In the genomic region with DNA sequence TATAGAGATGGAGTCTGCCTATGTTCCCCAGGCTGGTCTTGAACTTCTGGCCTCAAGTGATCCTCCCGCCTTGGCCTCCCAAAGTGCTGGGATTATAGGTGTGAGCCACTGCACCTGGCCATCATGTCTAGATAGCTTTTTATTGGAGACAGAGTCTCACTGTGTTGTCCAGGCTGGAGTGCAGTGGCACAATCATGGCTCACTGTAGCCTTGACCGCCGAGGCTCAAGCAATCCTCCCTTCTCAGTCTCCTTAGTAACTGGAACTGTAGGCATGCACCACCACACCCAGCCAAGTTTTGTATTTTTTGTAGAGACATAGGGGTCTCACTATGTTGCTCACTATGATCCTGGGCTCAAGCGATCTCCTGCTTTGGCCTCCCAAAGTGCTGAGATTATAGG, we compare ENCODE assay signal across 4 cellular contexts.
TF ChIP-seq lines count a peak whose summit lies in the region.
"Not testable (repeated sequence)": the region's sequence is repeated elsewhere in the genome, so short reads cannot be mapped to it uniquely, and the experiment has no call there.

No MANE protein-coding gene starts in this region.

TF ChIP-seq in HEK293, 187 proteins besides CTCF, POLR2A, EP300 and RAD21:
- TF ChIP-seq ZNF121 (tag by site-specific recombination; IDR thresholded peaks at IDR 0.05): peak; percentile 87

TF ChIP-seq in WTC11, 78 proteins besides CTCF, POLR2A, EP300 and RAD21:
- peak; percentile 73; the same call in 1 of the 2 replicates for TF ChIP-seq ZNF121 (CRISPR knock-in tag; IDR thresholded peaks at IDR 0.05)
TF ChIP-seq in WTC11: peak in this region for 1; not testable (repeated sequence) for 77.

TF ChIP-seq in GM12878, 131 proteins besides CTCF, POLR2A, EP300 and RAD21:
- 0 out of 2 replicates have a peak, but pooled peaks have one; percentile 10 for TF ChIP-seq BACH1 (IDR thresholded peaks at IDR 0.05; ENCODE audit: borderline replicate concordance)
- TF ChIP-seq, protein P1, sequence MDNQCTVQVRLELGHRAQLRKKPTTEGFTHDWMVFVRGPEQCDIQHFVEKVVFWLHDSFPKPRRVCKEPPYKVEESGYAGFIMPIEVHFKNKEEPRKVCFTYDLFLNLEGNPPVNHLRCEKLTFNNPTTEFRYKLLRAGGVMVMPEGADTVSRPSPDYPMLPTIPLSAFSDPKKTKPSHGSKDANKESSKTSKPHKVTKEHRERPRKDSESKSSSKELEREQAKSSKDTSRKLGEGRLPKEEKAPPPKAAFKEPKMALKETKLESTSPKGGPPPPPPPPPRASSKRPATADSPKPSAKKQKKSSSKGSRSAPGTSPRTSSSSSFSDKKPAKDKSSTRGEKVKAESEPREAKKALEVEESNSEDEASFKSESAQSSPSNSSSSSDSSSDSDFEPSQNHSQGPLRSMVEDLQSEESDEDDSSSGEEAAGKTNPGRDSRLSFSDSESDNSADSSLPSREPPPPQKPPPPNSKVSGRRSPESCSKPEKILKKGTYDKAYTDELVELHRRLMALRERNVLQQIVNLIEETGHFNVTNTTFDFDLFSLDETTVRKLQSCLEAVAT (IDR thresholded peaks at IDR 0.05): peak; percentile 71; the same call in 1 of the 2 replicates

TF ChIP-seq in HepG2, 621 proteins besides CTCF, POLR2A, EP300 and RAD21:
- not testable (repeated sequence) for TF ChIP-seq TCF12 (IDR thresholded peaks at IDR 0.05)
- TF ChIP-seq TCF12 (CRISPR knock-in tag; IDR thresholded peaks at IDR 0.05): 0 out of 2 replicates have a peak, but pooled peaks have one; percentile 31
- TF ChIP-seq, protein P2, sequence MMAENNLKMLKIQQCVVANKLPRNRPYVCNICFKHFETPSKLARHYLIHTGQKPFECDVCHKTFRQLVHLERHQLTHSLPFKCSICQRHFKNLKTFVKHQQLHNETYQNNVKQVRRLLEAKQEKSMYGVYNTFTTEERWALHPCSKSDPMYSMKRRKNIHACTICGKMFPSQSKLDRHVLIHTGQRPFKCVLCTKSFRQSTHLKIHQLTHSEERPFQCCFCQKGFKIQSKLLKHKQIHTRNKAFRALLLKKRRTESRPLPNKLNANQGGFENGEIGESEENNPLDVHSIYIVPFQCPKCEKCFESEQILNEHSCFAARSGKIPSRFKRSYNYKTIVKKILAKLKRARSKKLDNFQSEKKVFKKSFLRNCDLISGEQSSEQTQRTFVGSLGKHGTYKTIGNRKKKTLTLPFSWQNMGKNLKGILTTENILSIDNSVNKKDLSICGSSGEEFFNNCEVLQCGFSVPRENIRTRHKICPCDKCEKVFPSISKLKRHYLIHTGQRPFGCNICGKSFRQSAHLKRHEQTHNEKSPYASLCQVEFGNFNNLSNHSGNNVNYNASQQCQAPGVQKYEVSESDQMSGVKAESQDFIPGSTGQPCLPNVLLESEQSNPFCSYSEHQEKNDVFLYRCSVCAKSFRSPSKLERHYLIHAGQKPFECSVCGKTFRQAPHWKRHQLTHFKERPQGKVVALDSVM (CRISPR knock-in tag; IDR thresholded peaks at IDR 0.05): peak; percentile 48; the same call in 1 of the 2 replicates
- peak; percentile 89 for TF ChIP-seq ZNF121 (CRISPR knock-in tag; IDR thresholded peaks at IDR 0.05)
